In genomic region chr15:28842226-28842625, GRCh38 we compare ENCODE assay signal across 14 cellular contexts. TPM values are rescaled to one million over a fixed set of nuclear protein-coding genes. Genes with fewer than 3 reads are reported as not detected.
A peak's percentile ranks its signal among the peaks of the same experiment; 100 is the strongest.
DNase-seq lines count a peak whose midpoint lies in the region; TF ChIP-seq lines count a peak whose summit lies in the region.
"Not testable (repeated sequence)": the region's sequence is repeated elsewhere in the genome, so short reads cannot be mapped to it uniquely, and the experiment has no call there.
"Had no signal": no experiment of that assay in that cellular context is flagged by ENCODE, and none has a peak within 500 bp of the region (broad histone marks: within the 10 kb centered on the region; RNA-seq: fewer than 3 reads in every experiment).

No MANE protein-coding gene starts in this region.

- not testable (repeated sequence) for H3K79me2 ChIP-seq in neural progenitor cell (ENCODE audit: low read depth); osteoblast (ENCODE audit: insufficient read depth, low read length)

- not testable (repeated sequence) for H3K9ac ChIP-seq in neural progenitor cell

- H3K4me3 ChIP-seq in neural progenitor cell; osteoblast (ENCODE audit: insufficient read depth, low read length): not testable (repeated sequence)

- DNase-seq in D341Med (ENCODE audit: low spot score) (peak; percentile 3), islet precursor cell (peak; percentile 13), osteoblast (ENCODE audit: insufficient read length, low spot score, missing footprints) (peak; percentile 37)
- DNase-seq in activated CD4-positive, alpha-beta T cell treated with anti-CD3 and anti-CD28 coated beads, Interleukin-2, amount 10 ng/mL, durations not matched to agents 24 days and 14 days, result peak; percentile 31
- DNase-seq in neural progenitor cell (ENCODE audit: low spot score), result not testable (repeated sequence)

- H3K36me3 ChIP-seq in neural progenitor cell; osteoblast (ENCODE audit: insufficient read depth, low read length): not testable (repeated sequence)

- H3K9me3 ChIP-seq in neural progenitor cell (ENCODE audit: low read depth); osteoblast (ENCODE audit: low read depth, low read length): not testable (repeated sequence)

- not testable (repeated sequence) for TF ChIP-seq CTCF in neural progenitor cell (IDR thresholded peaks at IDR 0.05); osteoblast (IDR thresholded peaks at IDR 0.05; ENCODE audit: extremely low read depth, low read depth, low read length)

- H3K4me1 Mint-ChIP-seq in activated CD4-positive, alpha-beta T cell treated with anti-CD3 and anti-CD28 coated beads, Interleukin-2, amount 10 ng/mL, durations not matched to agents 24 days and 14 days; neural progenitor cell: not testable (repeated sequence)

- not testable (repeated sequence) for H3K9me3 Mint-ChIP-seq in activated CD4-positive, alpha-beta T cell treated with anti-CD3 and anti-CD28 coated beads, Interleukin-2, amount 10 ng/mL, durations not matched to agents 24 days and 14 days; neural progenitor cell

- not testable (repeated sequence) for H3K27me3 Mint-ChIP-seq in activated CD4-positive, alpha-beta T cell treated with anti-CD3 and anti-CD28 coated beads, Interleukin-2, amount 10 ng/mL, durations not matched to agents 24 days and 14 days; neural progenitor cell (ENCODE audit: insufficient read depth, low read depth)

- not testable (repeated sequence) for H4K20me1 ChIP-seq in neural progenitor cell (ENCODE audit: low read depth); osteoblast (ENCODE audit: insufficient read depth, low read length)

- H3K4me1 ChIP-seq in neural progenitor cell; osteoblast (ENCODE audit: insufficient read depth, low read length): not testable (repeated sequence)

- H3K27ac ChIP-seq in neural progenitor cell; osteoblast (ENCODE audit: low read depth, low read length): not testable (repeated sequence)

- H3F3A ChIP-seq in neural progenitor cell (ENCODE audit: low read depth), result not testable (repeated sequence)

- H3K27ac Mint-ChIP-seq in activated CD4-positive, alpha-beta T cell treated with anti-CD3 and anti-CD28 coated beads, Interleukin-2, amount 10 ng/mL, durations not matched to agents 24 days and 14 days, result not testable (repeated sequence)
- H3K27ac Mint-ChIP-seq in neural progenitor cell, result peak overlapping the region; percentile 57

- H2AFZ ChIP-seq in neural progenitor cell (replicated peaks); osteoblast (ENCODE audit: low read length): not testable (repeated sequence)

- H3K4me3 Mint-ChIP-seq in activated CD4-positive, alpha-beta T cell treated with anti-CD3 and anti-CD28 coated beads, Interleukin-2, amount 10 ng/mL, durations not matched to agents 24 days and 14 days; neural progenitor cell: not testable (repeated sequence)

- not testable (repeated sequence) for H3K27me3 ChIP-seq in neural progenitor cell; osteoblast (ENCODE audit: insufficient read depth, low read length)

- H3K36me3 Mint-ChIP-seq in activated CD4-positive, alpha-beta T cell treated with anti-CD3 and anti-CD28 coated beads, Interleukin-2, amount 10 ng/mL, durations not matched to agents 24 days and 14 days (ENCODE audit: low read depth); neural progenitor cell: not testable (repeated sequence)

- intact Hi-C loops in activated CD4-positive, alpha-beta T cell treated with anti-CD3 and anti-CD28 coated beads, Interleukin-2, amount 10 ng/mL, durations not matched to agents 24 days and 14 days (cut with micrococcal nuclease), result not testable (repeated sequence)

- not testable (repeated sequence) for H3K4me2 ChIP-seq in neural progenitor cell; osteoblast (ENCODE audit: insufficient read depth, low read length)

RNA-seq across cellular contexts. Expression of gene GOLGA6L7, which starts 6.2 kb away (rescaled TPM):
- not detected in 2 replicates for total RNA-seq in activated CD4-positive, alpha-beta T cell treated with anti-CD3 and anti-CD28 coated beads, Interleukin-2, amount 10 ng/mL, durations not matched to agents 24 days and 14 days
- not detected in 2 replicates for total RNA-seq in neural progenitor cell (ENCODE audit: low replicate concordance)
- total RNA-seq in osteoblast, result not detected in 2 replicates
- total RNA-seq: A172; B cell; Caco-2; Calu3; CD4-positive, alpha-beta T cell; CD8-positive, alpha-beta T cell; Daoy; G401; GM12878 had no signal

RNA-seq across cellular contexts. Expression of gene APBA2, which starts 43.5 kb away (rescaled TPM):
- total RNA-seq in activated CD4-positive, alpha-beta T cell treated with anti-CD3 and anti-CD28 coated beads, Interleukin-2, amount 10 ng/mL, durations not matched to agents 24 days and 14 days, result 1.8 and 1.9 TPM in 2 replicates
- total RNA-seq in neural progenitor cell (ENCODE audit: low replicate concordance), result 35.8 and 70.4 TPM in 2 replicates
- total RNA-seq in osteoblast, result 6.2 and 8.8 TPM in 2 replicates
- total RNA-seq: B cell, Caco-2, Calu3 had no signal
